8 cellular contexts compared by ENCODE assay signal in genomic region chr3:170499562-170500156, GRCh38.
DNase-seq lines count a peak whose midpoint lies in the region; ATAC-seq, FAIRE-seq and TF ChIP-seq lines count a peak whose summit lies in the region.

No MANE protein-coding gene starts in this region.

- no peak overlapping the region for H4K5ac ChIP-seq in H1 (ENCODE audit: insufficient read length, low read depth, low read length)

- no peak overlapping the region for H2BK12ac ChIP-seq in H1 (ENCODE audit: low read depth, low read length)

- H3K27ac ChIP-seq in H1 (ENCODE audit: low read depth, low read length) (no peak overlapping the region), ovary (peak overlapping the region in 1 of 2 donors; percentile 19)

- H3K79me2 ChIP-seq in H1 (ENCODE audit: control insufficient read depth in 1 of 2, insufficient read depth in 2 of 2, low read length in 2 of 2): no peaks in the 10 kb centered on the region

- no peak overlapping the region for H4K8ac ChIP-seq in H1 (ENCODE audit: extremely low read depth, insufficient read depth, low read length)

- TF ChIP-seq POLR2A in H1 (IDR thresholded peaks at IDR 0.05; ENCODE audit: control extremely low read depth in 1 of 2, low read depth in 2 of 2, low read length in 2 of 2) (no peak), ovary (IDR thresholded peaks at IDR 0.05) (no peak)

- no peak overlapping the region for H2BK15ac ChIP-seq in H1 (ENCODE audit: low read length)

- no peak overlapping the region for H3K4me2 ChIP-seq in H1 (ENCODE audit: insufficient read depth in 1 of 2, low read depth in 2 of 2, low read length in 2 of 2)

- FAIRE-seq in GM18507 (lab: Jason Lieb, UNC): no peak
- FAIRE-seq in H1 (lab: Jason Lieb, UNC): peak; percentile 80

- no peaks in the 10 kb centered on the region for H3K4me1 ChIP-seq in H1 (replicated peaks in 1 of 4; ENCODE audit: control insufficient read depth in 3 of 4, insufficient read depth in 4 of 4, low read length in 3 of 4)
- peaks cover 35% of the 10 kb centered on the region for H3K4me1 ChIP-seq in ovary (ENCODE audit: insufficient read depth)

- no peak overlapping the region for H3K18ac ChIP-seq in H1 (ENCODE audit: extremely low read depth, low read length)

- H2AFZ ChIP-seq in H1 (ENCODE audit: low read length): no peak overlapping the region

- intact Hi-C loops in ovary (cut with DNase I): loop anchor here in 2 of 4 donors (5.0 to 10.0 kb wide), 4 partner anchors 77 to 313 kb away; partner anchors contain the start of gene CLDN11 (in 1 of the 2)

- no peak overlapping the region for H3K4me3 ChIP-seq in BJ (ENCODE audit: low read depth, low read length)
- H3K4me3 ChIP-seq in H1 (ENCODE audit: extremely low read depth in 1 of 4, insufficient read depth in 2 of 4, low read depth in 3 of 4, low read length in 4 of 4): no peak overlapping the region
- H3K4me3 ChIP-seq in ovary: no peak overlapping the region

- H2BK5ac ChIP-seq in H1 (ENCODE audit: low read depth, low read length): no peak overlapping the region

- TF ChIP-seq CTCF in BJ (IDR thresholded peaks at IDR 0.05; ENCODE audit: insufficient read depth, low read depth, low read length) (peak; percentile 75), H1 (IDR thresholded peaks at IDR 0.05; ENCODE audit: control extremely low read depth in 1 of 3, insufficient read depth in 1 of 3, low read depth in 1 of 3, low read length in 3 of 3) (peak; percentile 72 to 83 (median 76)), ovary (IDR thresholded peaks at IDR 0.05) (peak; percentile 36 to 64 (median 59))

- H3K56ac ChIP-seq in H1 (replicated peaks; ENCODE audit: insufficient read length, low read depth, low read length): no peak overlapping the region

- H3K79me1 ChIP-seq in H1 (ENCODE audit: low read depth, low read length): no peaks in the 10 kb centered on the region

- H4K91ac ChIP-seq in H1 (replicated peaks; ENCODE audit: insufficient read length, low read length): no peak overlapping the region

- no peak overlapping the region for H2BK120ac ChIP-seq in H1 (replicated peaks; ENCODE audit: low read depth, low read length)

- H3K23ac ChIP-seq in H1 (ENCODE audit: insufficient read length): no peak overlapping the region

- H3K9me3 ChIP-seq in H1 (ENCODE audit: insufficient read depth in 2 of 2, low read depth in 1 of 2, low read length in 1 of 2) (no peaks in the 10 kb centered on the region), ovary (no peaks in the 10 kb centered on the region)

- H3K14ac ChIP-seq in H1 (ENCODE audit: insufficient read length): no peak overlapping the region

- H3K4ac ChIP-seq in H1 (replicated peaks; ENCODE audit: insufficient read length, low read depth, low read length): no peak overlapping the region

- TF ChIP-seq EP300 in H1 (IDR thresholded peaks at IDR 0.05; ENCODE audit: borderline replicate concordance in 1 of 2, low read depth in 2 of 2, low read length in 2 of 2) (no peak), ovary (IDR thresholded peaks at IDR 0.05) (no peak)

- CTCF ChIA-PET in BJ (lab: Yijun Ruan, JAX) (interaction anchor here (0.6 to 2.3 kb wide), 18 partner anchors 8 to 349 kb away, joined by 3 to 11 read pairs (median 4); partner anchors contain the start of gene CLDN11), H1 (lab: Charles Lee; ENCODE audit: partially characterized antibody) (interaction anchor here (0.7 to 10.9 kb wide), 30 partner anchors 8 to 518 kb away, joined by 3 to 156 read pairs (median 4); partner anchors contain the start of gene CLDN11)

- no peak overlapping the region for H3K9ac ChIP-seq in H1 (replicated peaks in 1 of 4; ENCODE audit: extremely low read depth in 1 of 4, low read depth in 3 of 4, low read length in 3 of 4)

- no peak for ATAC-seq in GM19452 (IDR thresholded peaks at IDR 0.05; ENCODE audit: unreplicated experiment)
- no peak for ATAC-seq in HG03039 (IDR thresholded peaks at IDR 0.05; ENCODE audit: unreplicated experiment)

- DNase-seq in BJ (ENCODE audit: low read depth) (no peak), GM18507 (ENCODE audit: extremely low spot score, insufficient read length, low read depth) (peak; percentile 11), NCI-H748 (lab: John Stamatoyannopoulos, UW; ENCODE audit: unreplicated experiment) (peak; percentile 33), H1 (ENCODE audit: low read depth in 1 of 2, low spot score in 2 of 2) (no peak), ovary (peak; percentile 73 to 85 (median 82)), NK-92 (lab: John Stamatoyannopoulos, UW; ENCODE audit: unreplicated experiment) (no peak)

- H2BK20ac ChIP-seq in H1 (ENCODE audit: low read length): no peak overlapping the region

- no peaks in the 10 kb centered on the region for H3K27me3 ChIP-seq in BJ (ENCODE audit: control insufficient read depth, insufficient read depth, low read length)
- no peaks in the 10 kb centered on the region for H3K27me3 ChIP-seq in H1 (replicated peaks in 1 of 4; ENCODE audit: control insufficient read depth in 3 of 4, extremely low read depth in 1 of 4, insufficient read depth in 3 of 4, low read length in 3 of 4)
- H3K27me3 ChIP-seq in ovary: no peaks in the 10 kb centered on the region

- no peaks in the 10 kb centered on the region for H3K23me2 ChIP-seq in H1 (ENCODE audit: low read depth, low read length)

- peak; percentile 77 to 81 for TF ChIP-seq RAD21 in H1 (IDR thresholded peaks at IDR 0.05 in 1 of 2, conservative IDR thresholded peaks at IDR 0.05 in 1 of 2; ENCODE audit: low read depth in 2 of 2, low read length in 2 of 2)

- POLR2A ChIA-PET in BJ (lab: Charles Lee) (no interaction called here), H1 (lab: Charles Lee; ENCODE audit: partially characterized antibody) (no interaction called here)

- no peak overlapping the region for H2AK5ac ChIP-seq in H1 (ENCODE audit: low read depth, low read length)

- H4K20me1 ChIP-seq in H1 (replicated peaks in 1 of 2; ENCODE audit: control insufficient read depth in 1 of 2, insufficient read depth in 2 of 2, low read length in 2 of 2): no peaks in the 10 kb centered on the region

- H3K36me3 ChIP-seq in BJ (ENCODE audit: control insufficient read depth, insufficient read depth, low read length): no peaks in the 10 kb centered on the region
- H3K36me3 ChIP-seq in H1 (ENCODE audit: control insufficient read depth in 2 of 4, insufficient read depth in 4 of 4, low read length in 3 of 4): no peaks in the 10 kb centered on the region
- no peaks in the 10 kb centered on the region for H3K36me3 ChIP-seq in ovary

- 67% methylated on average over 3 of the region's 3 CpGs; no CpG with 5 or more reads in 1 of the 2 experiments for WGBS in H1 (ENCODE audit: extremely low coverage in 1 of 2, insufficient coverage in 1 of 2, insufficient read length in 1 of 2, insufficient replicate concordance in 2 of 2, low coverage in 1 of 2, low lambda C conversion rate in 2 of 2, missing lambda C conversion rate in 1 of 2), 2 experiments
- 21 to 30% (median 22%) methylated on average over 3 of the region's 3 CpGs for WGBS in ovary, 3 donors

TF ChIP-seq in H1, 55 proteins besides CTCF, POLR2A, EP300 and RAD21:
- TF ChIP-seq YY1 (IDR thresholded peaks at IDR 0.05; ENCODE audit: low read depth, low read length) (no peak), MAX (IDR thresholded peaks at IDR 0.05) (no peak), EGR1 (IDR thresholded peaks at IDR 0.05; ENCODE audit: borderline replicate concordance, low read depth, low read length) (no peak), RNF2 (IDR thresholded peaks at IDR 0.05; ENCODE audit: borderline replicate concordance, low read depth, low read length, missing control alignments, poor library complexity, severe bottlenecking) (no peak)

Comparison
In these comparisons a context has a peak if more than half of its experiments do, and no peak if none do; other contexts are left out.
1. DNase-seq: peak in GM18507 (single experiment), NCI-H748 (single experiment) and ovary (5 of 5); none in BJ (single experiment), H1 (0 of 2) and NK-92 (single experiment).
2. Peak in every context shown above with its lines, with median percentiles within 50 percentile points of each other: CTCF ChIP-seq.